ENCODE assay signal across 8 cellular contexts in the genomic region with DNA sequence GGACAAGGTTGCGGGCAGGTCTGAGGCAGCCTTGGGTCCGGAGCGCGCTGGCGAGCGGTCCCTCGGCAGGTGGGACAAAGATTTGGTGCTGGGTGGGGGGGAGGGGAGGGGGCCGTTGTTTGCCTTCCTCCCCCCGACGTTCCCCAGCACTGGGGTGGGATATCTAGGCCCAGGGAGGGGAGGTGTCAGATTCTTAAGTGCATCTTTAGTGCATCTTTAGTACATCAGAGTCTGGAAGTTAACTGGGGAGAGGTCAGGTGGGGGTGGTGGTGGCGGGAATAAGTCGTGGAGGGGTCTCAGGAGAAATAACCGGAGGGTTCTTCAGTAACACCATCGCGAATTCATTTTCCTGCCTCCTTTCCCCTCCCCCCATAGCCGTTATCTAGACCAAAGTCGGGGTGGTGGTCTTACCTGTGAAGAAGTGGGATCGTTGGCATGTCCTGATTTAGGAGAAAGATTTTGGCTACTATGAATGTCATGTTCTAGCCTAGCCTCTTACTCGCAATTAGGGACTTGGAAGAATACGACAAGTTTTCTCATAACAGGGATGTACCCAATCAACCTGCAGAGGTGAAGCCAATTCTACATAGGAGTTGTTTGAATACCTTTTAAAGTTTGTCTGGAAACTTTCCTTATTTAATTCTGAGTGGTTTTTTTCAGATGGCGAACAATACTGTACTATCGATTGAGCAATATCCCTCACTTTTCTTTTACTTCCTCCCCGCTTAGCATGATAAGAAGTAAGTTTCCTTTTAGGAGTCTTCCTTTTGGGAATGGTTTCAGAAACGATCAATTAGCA. TPM values are rescaled to one million over a fixed set of nuclear protein-coding genes. Genes with fewer than 3 reads are reported as not detected.
A peak's percentile ranks its signal among the peaks of the same experiment; 100 is the strongest.
DNase-seq lines count a peak whose midpoint lies in the region; ATAC-seq and TF ChIP-seq lines count a peak whose summit lies in the region.

No MANE protein-coding gene starts in this region.

- peak overlapping the region; percentile 75 for H3K4me3 ChIP-seq in iPS-18c (ENCODE audit: insufficient read depth, low read depth, low read length)

- POLR2A ChIA-PET in HEK293T (lab: Yijun Ruan, JAX) = interaction anchor here (0.6 to 1.3 kb wide), 2 partner anchors 7 to 76 kb away, joined by 3 to 5 read pairs; partner anchors contain the start of gene SFPQ

- no peaks in the 10 kb centered on the region for H3K9me3 Mint-ChIP-seq in CD14-positive monocyte
- H3K9me3 Mint-ChIP-seq in activated T-helper 17 cell treated with anti-CD3 and anti-CD28 coated beads, Interleukin-2, amount 50 U/mL, for 72 hours = no peaks in the 10 kb centered on the region
- no peaks in the 10 kb centered on the region for H3K9me3 Mint-ChIP-seq in stimulated activated naive CD8-positive, alpha-beta T cell treated with anti-CD3 and anti-CD28 coated beads, Interleukin-15, Interleukin-2, amounts not matched to agents 100 ng/mL and 50 ng/mL, for 24 hours

- peaks cover 38% of the 10 kb centered on the region for H3K4me1 Mint-ChIP-seq in CD14-positive monocyte
- peaks cover 17% of the 10 kb centered on the region for H3K4me1 Mint-ChIP-seq in activated T-helper 17 cell treated with anti-CD3 and anti-CD28 coated beads, Interleukin-2, amount 50 U/mL, for 72 hours
- peaks cover 33% of the 10 kb centered on the region for H3K4me1 Mint-ChIP-seq in stimulated activated naive CD8-positive, alpha-beta T cell treated with anti-CD3 and anti-CD28 coated beads, Interleukin-15, Interleukin-2, amounts not matched to agents 100 ng/mL and 50 ng/mL, for 24 hours (ENCODE audit: low read depth)

- H3K4me3 Mint-ChIP-seq in CD14-positive monocyte = peak overlapping the region; percentile 85 to 86
- peak overlapping the region; percentile 77 for H3K4me3 Mint-ChIP-seq in activated T-helper 17 cell treated with anti-CD3 and anti-CD28 coated beads, Interleukin-2, amount 50 U/mL, for 72 hours
- peak overlapping the region; percentile 87 for H3K4me3 Mint-ChIP-seq in stimulated activated naive CD8-positive, alpha-beta T cell treated with anti-CD3 and anti-CD28 coated beads, Interleukin-15, Interleukin-2, amounts not matched to agents 100 ng/mL and 50 ng/mL, for 24 hours

- in situ Hi-C loops in GM13977 (cut with MboI; ENCODE audit: low pct_unique_long_range_greater_than_20kb, low sequenced_read_pairs, unreplicated experiment) = no loop called here

- no peak for TF ChIP-seq CTCF in CD14-positive monocyte (IDR thresholded peaks at IDR 0.05)
- TF ChIP-seq CTCF in GM13977 (IDR thresholded peaks at IDR 0.05; ENCODE audit: extremely low read depth, insufficient read depth, missing control alignments) = no peak

- peaks cover 5 to 6% of the 10 kb centered on the region in 2 donors for H3K36me3 Mint-ChIP-seq in CD14-positive monocyte
- no peaks in the 10 kb centered on the region for H3K36me3 Mint-ChIP-seq in activated T-helper 17 cell treated with anti-CD3 and anti-CD28 coated beads, Interleukin-2, amount 50 U/mL, for 72 hours (ENCODE audit: low read depth)
- H3K36me3 Mint-ChIP-seq in stimulated activated naive CD8-positive, alpha-beta T cell treated with anti-CD3 and anti-CD28 coated beads, Interleukin-15, Interleukin-2, amounts not matched to agents 100 ng/mL and 50 ng/mL, for 24 hours (ENCODE audit: low read depth) = no peaks in the 10 kb centered on the region

- DNase-seq in CD14-positive monocyte (ENCODE audit: low spot score) (no peak), HEK293T (ENCODE audit: extremely low spot score) (peak; percentile 12), NCI-H187 treated with DMSO at 0.1 percent for 48 hours (lab: John Stamatoyannopoulos, UW) (no peak), GM13977 (ENCODE audit: low spot score) (no peak)
- no peak for DNase-seq in stimulated activated CD4-positive, alpha-beta T cell treated with anti-CD3 and anti-CD28 coated beads, Interleukin-12 subunit alpha, Interleukin-12 subunit beta, amount 100 ng/mL, for 4 hours

- H3K27me3 Mint-ChIP-seq in CD14-positive monocyte (ENCODE audit: low read depth in 3 of 3) = no peaks in the 10 kb centered on the region
- peaks cover 6% of the 10 kb centered on the region for H3K27me3 Mint-ChIP-seq in activated T-helper 17 cell treated with anti-CD3 and anti-CD28 coated beads, Interleukin-2, amount 50 U/mL, for 72 hours
- H3K27me3 Mint-ChIP-seq in stimulated activated naive CD8-positive, alpha-beta T cell treated with anti-CD3 and anti-CD28 coated beads, Interleukin-15, Interleukin-2, amounts not matched to agents 100 ng/mL and 50 ng/mL, for 24 hours = no peaks in the 10 kb centered on the region

- no peak for ATAC-seq in activated T-helper 17 cell treated with anti-CD3 and anti-CD28 coated beads, Interleukin-2, amount 50 U/mL, for 72 hours (replicated peaks)

- peak overlapping the region; percentile 31 to 88 (median 76) for H3K27ac Mint-ChIP-seq in CD14-positive monocyte
- peak overlapping the region; percentile 70 for H3K27ac Mint-ChIP-seq in activated T-helper 17 cell treated with anti-CD3 and anti-CD28 coated beads, Interleukin-2, amount 50 U/mL, for 72 hours
- H3K27ac Mint-ChIP-seq in stimulated activated naive CD8-positive, alpha-beta T cell treated with anti-CD3 and anti-CD28 coated beads, Interleukin-15, Interleukin-2, amounts not matched to agents 100 ng/mL and 50 ng/mL, for 24 hours = peak overlapping the region; percentile 71

- intact Hi-C loops in CD14-positive monocyte (cut with micrococcal nuclease) = loop anchor here in 1 of 2 donors (10.0 kb wide), 1 partner anchor 75 kb away; the partner anchor contains the start of gene SFPQ

- CTCF ChIA-PET in HEK293T (lab: Yijun Ruan, JAX) = no interaction called here

- no peaks in the 10 kb centered on the region for H3K9me3 ChIP-seq in iPS-18c (ENCODE audit: control insufficient read depth, insufficient read depth, low read length)

TF ChIP-seq in HEK293T, 16 proteins besides CTCF, POLR2A, EP300 and RAD21:
- no peak for TF ChIP-seq LEF1 (IDR thresholded peaks at IDR 0.05; ENCODE audit: borderline replicate concordance)

RNA-seq across cellular contexts. Expression of gene ZMYM4, which starts 0.9 kb away (rescaled TPM):
- polyA plus RNA-seq in CD14-positive monocyte = 10 to 100 TPM; 26.0 to 31.8 TPM
- 10 to 100 TPM; 21.4 to 29.3 TPM for total RNA-seq in activated T-helper 17 cell treated with anti-CD3 and anti-CD28 coated beads, Interleukin-2, amount 50 U/mL, for 72 hours
